14 cellular contexts compared by ENCODE assay signal in genomic region chr19:46069841-46070341, GRCh38. TPM values are rescaled to one million over a fixed set of nuclear protein-coding genes. Genes with fewer than 3 reads are reported as not detected.
DNase-seq lines count a peak whose midpoint lies in the region; ATAC-seq, FAIRE-seq and TF ChIP-seq lines count a peak whose summit lies in the region.
"Had no signal": no experiment of that assay in that cellular context is flagged by ENCODE, and none has a peak within 500 bp of the region (broad histone marks: within the 10 kb centered on the region; RNA-seq: fewer than 3 reads in every experiment).

No MANE protein-coding gene starts in this region.

- no peak overlapping the region for H3K14ac ChIP-seq in IMR-90 (replicated peaks; ENCODE audit: low read depth, low read length)

- H3K9me1 ChIP-seq in IMR-90 (ENCODE audit: insufficient read depth, low read length) (peaks cover 8% of the 10 kb centered on the region), K562 (ENCODE audit: control insufficient read depth, insufficient read depth, low read length) (no peaks in the 10 kb centered on the region)

- H2BK20ac ChIP-seq in IMR-90 (ENCODE audit: low read depth, low read length), result no peak overlapping the region

- H3K36me3 ChIP-seq in IMR-90 (ENCODE audit: control insufficient read depth, insufficient read depth, low read length) (no peaks in the 10 kb centered on the region), K562 (ENCODE audit: control insufficient read depth, insufficient read depth, low read length) (no peaks in the 10 kb centered on the region), hepatocyte (replicated peaks; ENCODE audit: insufficient read depth, low read depth) (no peaks in the 10 kb centered on the region), tibial artery (no peaks in the 10 kb centered on the region)

- no peak for TF ChIP-seq RAD21 in IMR-90 (IDR thresholded peaks at IDR 0.05; ENCODE audit: low read length)
- no peak for TF ChIP-seq RAD21 in K562 (CRISPR knock-in tag; conservative IDR thresholded peaks at IDR 0.05 in 1 of 2, IDR thresholded peaks at IDR 0.05 in 1 of 2)

- H2BK15ac ChIP-seq in IMR-90 (ENCODE audit: low read depth, low read length), result no peak overlapping the region

- CTCF ChIA-PET in AG04450 (lab: Charles Lee), result interaction anchor here (1.6 to 2.9 kb wide), 3 partner anchors 10 to 41 kb away, joined by 5 to 29 read pairs (median 8); no protein-coding TSS in a partner anchor
- CTCF ChIA-PET in IMR-90 (lab: Yijun Ruan, JAX), result interaction anchor here (0.6 to 1.5 kb wide), 2 partner anchors 30 to 41 kb away, joined by 3 to 9 read pairs; no protein-coding TSS in a partner anchor
- CTCF ChIA-PET in K562 (lab: Yijun Ruan, JAX; ENCODE audit: low intra/inter-chr PET ratio), result no interaction called here

- TF ChIP-seq POLR2A in IMR-90 (IDR thresholded peaks at IDR 0.05; ENCODE audit: low read depth, low read length), result no peak
- TF ChIP-seq POLR2A in K562 (conservative IDR thresholded peaks at IDR 0.05), result no peak

- no peak for TF ChIP-seq EP300 in K562 (IDR thresholded peaks at IDR 0.05; ENCODE audit: low read length)

- FAIRE-seq in K562 (lab: Jason Lieb, UNC), result no peak

- H3K9me2 ChIP-seq in hepatocyte (replicated peaks; ENCODE audit: insufficient read depth), result no peaks in the 10 kb centered on the region

- H3K23ac ChIP-seq in IMR-90 (ENCODE audit: low read depth, low read length), result no peak overlapping the region

- H4K5ac ChIP-seq in IMR-90 (ENCODE audit: low read depth, low read length), result no peak overlapping the region

- H3K18ac ChIP-seq in IMR-90 (ENCODE audit: low read depth, low read length), result no peak overlapping the region

- DNase-seq in AG04450 (ENCODE audit: low read depth, low spot score) (peak; percentile 74), IMR-90 (peak; percentile 93), K562 (ENCODE audit: extremely low read depth in 1 of 4, low spot score in 3 of 4) (no peak), hepatocyte (ENCODE audit: low spot score) (peak; percentile 69), activated gamma-delta T cell (lab: John Stamatoyannopoulos, UW) (no peak), tibial artery (no peak)
- DNase-seq: C1 segment of cervical spinal cord, head of caudate nucleus, NCI-H446 treated with DMSO at 0.1 percent for 48 hours, SHP77 treated with DMSO at 0.1 percent for 48 hours had no signal

- H4K8ac ChIP-seq in IMR-90 (ENCODE audit: low read depth in 2 of 2, low read length in 2 of 2), result no peak overlapping the region

- no peak overlapping the region for H3K56ac ChIP-seq in IMR-90 (ENCODE audit: extremely low read depth, insufficient read depth, low read length)

- H2AK9ac ChIP-seq in IMR-90 (replicated peaks; ENCODE audit: low read depth, low read length, poor library complexity), result no peak overlapping the region

- in situ Hi-C loops in IMR-90 (cut with MboI; ENCODE audit: low sequenced_read_pairs), result loop anchor here (10.0 kb wide), 1 partner anchor 45 kb away; the partner anchor contains the start of gene PGLYRP1
- in situ Hi-C loops in K562 (cut with MboI), result no loop called here

- H3K79me2 ChIP-seq in K562 (ENCODE audit: control insufficient read depth, insufficient read depth, low read length) (no peaks in the 10 kb centered on the region), hepatocyte (no peaks in the 10 kb centered on the region)

- POLR2A ChIA-PET in AG04450 (lab: Yijun Ruan, JAX) (no interaction called here), IMR-90 (lab: Charles Lee; ENCODE audit: unreplicated experiment) (no interaction called here), K562 (lab: Yijun Ruan, JAX) (no interaction called here)

- ATAC-seq in IMR-90 (ENCODE audit: low read depth) (peak; percentile 76), K562 (no peak), HG03280 (IDR thresholded peaks at IDR 0.05; ENCODE audit: unreplicated experiment) (no peak), GM18870 (IDR thresholded peaks at IDR 0.05; ENCODE audit: unreplicated experiment) (no peak)

- TF ChIP-seq CTCF in AG04450 (IDR thresholded peaks at IDR 0.05; ENCODE audit: low read depth, low read length) (no peak), IMR-90 (conservative IDR thresholded peaks at IDR 0.05; ENCODE audit: low read depth, low read length) (no peak), K562 (IDR thresholded peaks at IDR 0.05 in 2 of 3, conservative IDR thresholded peaks at IDR 0.05 in 1 of 3; ENCODE audit: insufficient read depth in 2 of 3, low read depth in 1 of 3, low read length in 3 of 3) (no peak), hepatocyte (IDR thresholded peaks at IDR 0.05; ENCODE audit: poor library complexity) (no peak), tibial artery (IDR thresholded peaks at IDR 0.05) (no peak)

- H3K4me2 ChIP-seq in IMR-90 (ENCODE audit: low read depth, low read length) (peak overlapping the region; percentile 55; the same call in 1 of the 2 replicates), K562 (ENCODE audit: insufficient read depth, low read length) (no peak overlapping the region), hepatocyte (no peak overlapping the region)

- H3K27ac ChIP-seq in AG04450 (ENCODE audit: low read depth, low read length), result peak overlapping the region; percentile 57
- no peak overlapping the region for H3K27ac ChIP-seq in IMR-90 (ENCODE audit: insufficient read depth, low read length)
- no peak overlapping the region for H3K27ac ChIP-seq in K562 (ENCODE audit: extremely low read depth, low read depth, low read length)
- H3K27ac ChIP-seq in hepatocyte, result peak overlapping the region; percentile 69
- no peak overlapping the region for H3K27ac ChIP-seq in tibial artery

- peaks cover 2% of the 10 kb centered on the region; the same call in 1 of the 2 replicates for H3K4me1 ChIP-seq in IMR-90 (ENCODE audit: control insufficient read depth, insufficient read depth, low read length)
- H3K4me1 ChIP-seq in K562 (replicated peaks in 1 of 2; ENCODE audit: control insufficient read depth in 2 of 2, insufficient read depth in 2 of 2, low read length in 2 of 2), result no peaks in the 10 kb centered on the region
- H3K4me1 ChIP-seq in hepatocyte (ENCODE audit: insufficient read depth), result peaks cover 10% of the 10 kb centered on the region
- no peaks in the 10 kb centered on the region for H3K4me1 ChIP-seq in tibial artery

- no peak overlapping the region for H2BK120ac ChIP-seq in IMR-90 (ENCODE audit: low read depth, low read length)

- H4K91ac ChIP-seq in IMR-90 (ENCODE audit: insufficient read depth, low read depth, low read length), result no peak overlapping the region

- H4K20me1 ChIP-seq in IMR-90 (ENCODE audit: insufficient read depth, low read length) (no peaks in the 10 kb centered on the region), K562 (replicated peaks; ENCODE audit: control insufficient read depth, insufficient read depth, low read length) (no peaks in the 10 kb centered on the region), hepatocyte (ENCODE audit: insufficient read depth, poor library complexity, severe bottlenecking) (no peaks in the 10 kb centered on the region)

- H3K9me3 ChIP-seq in AG04450 (ENCODE audit: control insufficient read depth, insufficient read depth, low read length), result no peaks in the 10 kb centered on the region
- H3K9me3 ChIP-seq in IMR-90 (ENCODE audit: control insufficient read depth, insufficient read depth, low read length), result no peaks in the 10 kb centered on the region
- H3K9me3 ChIP-seq in K562 (replicated peaks; ENCODE audit: control insufficient read depth, insufficient read depth, low read depth, low read length), result no peaks in the 10 kb centered on the region
- H3K9me3 ChIP-seq in hepatocyte (ENCODE audit: low read depth), result no peaks in the 10 kb centered on the region
- no peaks in the 10 kb centered on the region for H3K9me3 ChIP-seq in tibial artery

- intact Hi-C loops in IMR-90 (cut with micrococcal nuclease) (loop anchor here (2.0 kb wide), 1 partner anchor 43 kb away; no protein-coding TSS in a partner anchor), K562 (cut with micrococcal nuclease) (loop anchor here (10.0 kb wide), 1 partner anchor 255 kb away; the partner anchor contains the start of gene RSPH6A), tibial artery (cut with DNase I; ENCODE audit: low total_unique reads) (no loop called here)

- BruUV-seq in IMR-90 (replicated peaks; lab: Mats Ljungman, UMichigan), result no TSS peak
- BruUV-seq in K562 (replicated peaks; lab: Mats Ljungman, UMichigan), result no TSS peak

- H2AFZ ChIP-seq in IMR-90 (replicated peaks; ENCODE audit: low read length, poor library complexity), result no peak overlapping the region
- H2AFZ ChIP-seq in K562 (ENCODE audit: low read depth, low read length), result no peak overlapping the region
- no peak overlapping the region for H2AFZ ChIP-seq in hepatocyte

- H3K9ac ChIP-seq in IMR-90 (ENCODE audit: low read depth, low read length), result no peak overlapping the region
- H3K9ac ChIP-seq in K562 (ENCODE audit: insufficient read depth in 1 of 2, low read depth in 2 of 2, low read length in 2 of 2), result no peak overlapping the region

- H2BK5ac ChIP-seq in IMR-90 (ENCODE audit: low read depth, low read length, poor library complexity, severe bottlenecking), result no peak overlapping the region

- H3K4ac ChIP-seq in IMR-90 (ENCODE audit: low read depth, low read length), result no peak overlapping the region

- dilution Hi-C loops in IMR-90 (cut with HindIII; ENCODE audit: low sequenced_read_pairs, unreplicated experiment), result no loop called here

- 15% methylated on average over 2 of the region's 6 CpGs; no CpG with 5 or more reads in 1 of the 2 experiments for WGBS in IMR-90 (ENCODE audit: extremely low coverage in 2 of 2, insufficient read length in 1 of 2), 2 experiments
- 0% methylated on average over 6 of the region's 6 CpGs for WGBS in K562 (ENCODE audit: insufficient coverage, low coverage, missing lambda C conversion rate)
- WGBS in hepatocyte (ENCODE audit: low lambda C conversion rate, missing lambda C conversion rate), result 37% methylated on average over 6 of the region's 6 CpGs

- H2AK5ac ChIP-seq in IMR-90 (ENCODE audit: low read depth, low read length), result no peak overlapping the region

- peaks cover 38% of the 10 kb centered on the region for H3K27me3 ChIP-seq in AG04450 (ENCODE audit: control insufficient read depth, insufficient read depth, low read length)
- peaks cover 35% of the 10 kb centered on the region for H3K27me3 ChIP-seq in IMR-90 (ENCODE audit: control insufficient read depth, insufficient read depth, low read length)
- peaks cover 2 to 30% of the 10 kb centered on the region in 2 experiments; a peak in 3 of 5 replicates for H3K27me3 ChIP-seq in K562 (ENCODE audit: control insufficient read depth in 2 of 2, insufficient read depth in 2 of 2, low read length in 2 of 2)
- peaks cover 5% of the 10 kb centered on the region for H3K27me3 ChIP-seq in hepatocyte
- H3K27me3 ChIP-seq in tibial artery, result peaks cover 0 to 56% of the 10 kb centered on the region in 2 donors

- H3K4me3 ChIP-seq in AG04450 (ENCODE audit: low read depth, low read length) (no peak overlapping the region), IMR-90 (ENCODE audit: insufficient read depth, low read depth, low read length) (no peak overlapping the region), K562 (no peak overlapping the region), hepatocyte (no peak overlapping the region), tibial artery (no peak overlapping the region)

- no peaks in the 10 kb centered on the region for H3K79me1 ChIP-seq in IMR-90 (ENCODE audit: low read depth in 1 of 2, low read length in 2 of 2)

RNA-seq across cellular contexts. Expression of gene IGFL4, which starts 29.1 kb away (rescaled TPM):
- polyA plus RNA-seq in AG04450 (2011; rRNA removed), result not detected in 2 replicates
- polyA minus RNA-seq in AG04450 (2011; rRNA and poly(A)+ RNA removed), result not detected in 2 replicates
- total RNA-seq in IMR-90 (2012; rRNA removed), result not detected in 2 replicates
- polyA plus RNA-seq in IMR-90 (2012; rRNA removed), result not detected in 2 replicates
- polyA plus RNA-seq in IMR-90 (2012; cell fraction: cytosol; rRNA removed), result not detected in 2 replicates
- not detected in 2 replicates for polyA plus RNA-seq in IMR-90 (2012; cell fraction: nucleus; rRNA removed; ENCODE audit: low replicate concordance)
- not detected in 2 replicates for total RNA-seq in K562 (2011; cell fraction: chromatin; rRNA removed; ENCODE audit: low replicate concordance)
- not detected in 2 replicates for total RNA-seq in K562 (2011; cell fraction: nucleolus; rRNA removed)
- not detected in 2 replicates for total RNA-seq in K562 (2011; cell fraction: nucleoplasm; rRNA removed)
- total RNA-seq in K562 (2014; rRNA removed), result 0.04 TPM in 1 of 2 replicates, not detected in the other
- total RNA-seq in K562 (2014; rRNA removed; fragmentation: Illumina TruSeq; extraction: Trizol), result not detected in 2 replicates
- total RNA-seq in K562 (2015; rRNA removed; fragmentation: Illumina TruSeq; extraction: Trizol), result not detected in 2 replicates
- not detected in 2 replicates for total RNA-seq in K562 (2021)
- polyA plus RNA-seq in K562 (2011; rRNA removed), result 0.07 TPM in 1 of 2 replicates, not detected in the other
- not detected in 2 replicates for polyA plus RNA-seq in K562 (2011; cell fraction: cytosol; rRNA removed)
- 0.04 and 0.11 TPM in 2 replicates for polyA plus RNA-seq in K562 (2011; cell fraction: nucleus; rRNA removed)
- polyA plus RNA-seq in K562 (2012), result 0.14 TPM in 1 of 2 replicates, not detected in the other
- polyA plus RNA-seq in K562 (2014; fragmentation: Illumina TruSeq; extraction: Trizol), result not detected in 2 replicates
- not detected for polyA plus RNA-seq in K562 (2014; fragmentation: Nextera tagmentation; extraction: Ambion mirVana)
- not detected in 2 replicates for polyA plus RNA-seq in K562 (2014; rRNA removed)
- polyA minus RNA-seq in K562 (2011; rRNA and poly(A)+ RNA removed), result not detected in 2 replicates
- polyA minus RNA-seq in K562 (2011; cell fraction: cytosol; rRNA and poly(A)+ RNA removed), result not detected in 2 replicates
- not detected in 2 replicates for polyA minus RNA-seq in K562 (2011; cell fraction: nucleus; rRNA and poly(A)+ RNA removed)
- total RNA-seq in hepatocyte, result 1.1 and 1.8 TPM in 2 replicates
- 0.41 and 0.83 TPM in 2 replicates for polyA plus RNA-seq in hepatocyte
- total RNA-seq: activated T-helper 1 cell treated with anti-CD3 and anti-CD28 coated beads, Interleukin-12 subunit alpha, Interleukin-12 subunit beta, Interleukin-2, Interleukin-4 antibody, amounts not matched to agents 30 ng/mL and 10 ng/mL and 1 ng/mL, durations not matched to agents 14 hours and 24 hours and 36 hours; mesenteric fat pad had no signal

RNA-seq across cellular contexts. Expression of gene PGLYRP1, which starts 47.0 kb away (rescaled TPM):
- polyA plus RNA-seq in AG04450 (2011; rRNA removed) (not detected in 2 replicates), IMR-90 (2012; rRNA removed) (not detected in 2 replicates), K562 (2011; rRNA removed) (not detected in 2 replicates), K562 (2014; fragmentation: Illumina TruSeq; extraction: Trizol) (not detected in 2 replicates), K562 (2014; fragmentation: Nextera tagmentation; extraction: Ambion mirVana) (not detected), K562 (2014; rRNA removed) (not detected in 2 replicates), hepatocyte (not detected in 2 replicates)
- polyA minus RNA-seq in AG04450 (2011; rRNA and poly(A)+ RNA removed), result not detected in 2 replicates
- total RNA-seq in IMR-90 (2012; rRNA removed) (not detected in 2 replicates), K562 (2014; rRNA removed) (not detected in 2 replicates), K562 (2014; rRNA removed; fragmentation: Illumina TruSeq; extraction: Trizol) (not detected in 2 replicates), K562 (2015; rRNA removed; fragmentation: Illumina TruSeq; extraction: Trizol) (not detected in 2 replicates), K562 (2021) (not detected in 2 replicates), hepatocyte (not detected in 2 replicates)
- not detected in 2 replicates for polyA plus RNA-seq in IMR-90 (2012; cell fraction: cytosol; rRNA removed)
- not detected in 2 replicates for polyA plus RNA-seq in IMR-90 (2012; cell fraction: nucleus; rRNA removed; ENCODE audit: low replicate concordance)
- not detected in 2 replicates for total RNA-seq in K562 (2011; cell fraction: chromatin; rRNA removed; ENCODE audit: low replicate concordance)
- total RNA-seq in K562 (2011; cell fraction: nucleolus; rRNA removed), result not detected in 2 replicates
- total RNA-seq in K562 (2011; cell fraction: nucleoplasm; rRNA removed), result not detected in 2 replicates
- not detected in 2 replicates for polyA plus RNA-seq in K562 (2011; cell fraction: cytosol; rRNA removed)
- polyA plus RNA-seq in K562 (2011; cell fraction: nucleus; rRNA removed), result not detected in 2 replicates
- polyA plus RNA-seq in K562 (2012), result 0.20 and 0.25 TPM in 2 replicates
- polyA minus RNA-seq in K562 (2011; rRNA and poly(A)+ RNA removed), result not detected in 2 replicates
- polyA minus RNA-seq in K562 (2011; cell fraction: cytosol; rRNA and poly(A)+ RNA removed), result not detected in 2 replicates
- polyA minus RNA-seq in K562 (2011; cell fraction: nucleus; rRNA and poly(A)+ RNA removed), result not detected in 2 replicates
- total RNA-seq: activated T-helper 1 cell treated with anti-CD3 and anti-CD28 coated beads, Interleukin-12 subunit alpha, Interleukin-12 subunit beta, Interleukin-2, Interleukin-4 antibody, amounts not matched to agents 30 ng/mL and 10 ng/mL and 1 ng/mL, durations not matched to agents 14 hours and 24 hours and 36 hours had no signal

RNA-seq across cellular contexts. Expression of gene IGFL3, which starts 54.6 kb away (rescaled TPM):
- polyA plus RNA-seq in AG04450 (2011; rRNA removed), result not detected in 2 replicates
- not detected in 2 replicates for polyA minus RNA-seq in AG04450 (2011; rRNA and poly(A)+ RNA removed)
- not detected in 2 replicates for total RNA-seq in IMR-90 (2012; rRNA removed)
- not detected in 2 replicates for polyA plus RNA-seq in IMR-90 (2012; rRNA removed)
- 0.38 TPM in 1 of 2 replicates, not detected in the other for polyA plus RNA-seq in IMR-90 (2012; cell fraction: cytosol; rRNA removed)
- not detected in 2 replicates for polyA plus RNA-seq in IMR-90 (2012; cell fraction: nucleus; rRNA removed; ENCODE audit: low replicate concordance)
- total RNA-seq in K562 (2011; cell fraction: chromatin; rRNA removed; ENCODE audit: low replicate concordance), result not detected in 2 replicates
- total RNA-seq in K562 (2011; cell fraction: nucleolus; rRNA removed), result not detected in 2 replicates
- total RNA-seq in K562 (2011; cell fraction: nucleoplasm; rRNA removed), result not detected in 2 replicates
- total RNA-seq in K562 (2014; rRNA removed), result not detected in 2 replicates
- not detected in 2 replicates for total RNA-seq in K562 (2014; rRNA removed; fragmentation: Illumina TruSeq; extraction: Trizol)
- not detected in 2 replicates for total RNA-seq in K562 (2015; rRNA removed; fragmentation: Illumina TruSeq; extraction: Trizol)
- total RNA-seq in K562 (2021), result not detected in 2 replicates
- polyA plus RNA-seq in K562 (2011; rRNA removed), result not detected in 2 replicates
- not detected in 2 replicates for polyA plus RNA-seq in K562 (2011; cell fraction: cytosol; rRNA removed)
- polyA plus RNA-seq in K562 (2011; cell fraction: nucleus; rRNA removed), result not detected in 2 replicates
- polyA plus RNA-seq in K562 (2012), result not detected in 2 replicates
- polyA plus RNA-seq in K562 (2014; fragmentation: Illumina TruSeq; extraction: Trizol), result not detected in 2 replicates
- polyA plus RNA-seq in K562 (2014; fragmentation: Nextera tagmentation; extraction: Ambion mirVana), result not detected
- not detected in 2 replicates for polyA plus RNA-seq in K562 (2014; rRNA removed)
- not detected in 2 replicates for polyA minus RNA-seq in K562 (2011; rRNA and poly(A)+ RNA removed)
- polyA minus RNA-seq in K562 (2011; cell fraction: cytosol; rRNA and poly(A)+ RNA removed), result not detected in 2 replicates
- polyA minus RNA-seq in K562 (2011; cell fraction: nucleus; rRNA and poly(A)+ RNA removed), result not detected in 2 replicates
- 2.1 and 2.6 TPM in 2 replicates for total RNA-seq in hepatocyte
- polyA plus RNA-seq in hepatocyte, result 4.7 and 5.5 TPM in 2 replicates
- total RNA-seq: activated T-helper 1 cell treated with anti-CD3 and anti-CD28 coated beads, Interleukin-12 subunit alpha, Interleukin-12 subunit beta, Interleukin-2, Interleukin-4 antibody, amounts not matched to agents 30 ng/mL and 10 ng/mL and 1 ng/mL, durations not matched to agents 14 hours and 24 hours and 36 hours; mesenteric fat pad had no signal

Comparison
In these comparisons a context has a peak if more than half of its experiments do, and no peak if none do; other contexts are left out.
1. DNase-seq: peak in AG04450 (single experiment), IMR-90 (single experiment) and hepatocyte (single experiment); none in K562 (0 of 4), activated gamma-delta T cell (single experiment) and tibial artery (0 of 2).
2. H3K27ac ChIP-seq: peak in AG04450 (single experiment) and hepatocyte (single experiment); none in IMR-90 (single experiment), K562 (single experiment) and tibial artery (0 of 2).